22 cellular contexts compared by ENCODE assay signal in the genomic region with DNA sequence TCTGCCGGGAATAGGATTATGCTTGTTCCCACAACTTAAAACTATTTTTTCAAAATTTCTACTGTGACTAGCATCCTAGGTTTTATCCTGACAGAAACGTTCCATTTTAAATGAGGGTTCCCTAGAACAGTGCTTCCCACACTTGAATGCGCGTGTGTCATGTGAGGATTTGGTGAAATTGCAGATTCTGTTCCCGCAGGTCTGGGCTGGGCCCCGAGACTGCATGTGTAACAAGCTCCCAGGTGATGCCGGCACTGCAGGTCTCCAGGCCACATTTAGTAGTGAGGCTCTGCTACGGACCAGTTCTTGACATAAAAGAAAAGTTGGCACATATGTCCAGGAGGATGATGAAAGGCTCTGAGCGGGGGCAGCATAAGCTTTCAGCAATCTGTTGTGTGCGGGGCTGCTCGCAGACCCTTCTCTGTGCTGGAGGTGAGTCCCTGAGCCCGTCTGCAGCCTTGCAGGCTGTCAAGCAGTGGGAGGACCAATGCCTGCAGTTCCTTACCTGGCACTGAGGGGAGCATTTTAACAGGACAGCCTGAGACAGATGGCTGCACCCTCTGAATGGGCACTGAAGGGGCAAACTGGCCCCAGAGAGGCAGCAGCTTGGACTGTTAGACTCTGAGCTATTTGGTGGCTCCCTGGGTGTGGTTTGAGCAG. TPM values are rescaled to one million over a fixed set of nuclear protein-coding genes. Genes with fewer than 3 reads are reported as not detected.
DNase-seq lines count a peak whose midpoint lies in the region; ATAC-seq and TF ChIP-seq lines count a peak whose summit lies in the region.
"Had no signal": no experiment of that assay in that cellular context is flagged by ENCODE, and none has a peak within 500 bp of the region (broad histone marks: within the 10 kb centered on the region; RNA-seq: fewer than 3 reads in every experiment).

No MANE protein-coding gene starts in this region.

- H3K9me3 ChIP-seq in WERI-Rb-1 (ENCODE audit: severe bottlenecking), result no peaks in the 10 kb centered on the region
- no peaks in the 10 kb centered on the region for H3K9me3 ChIP-seq in iPS-20b (ENCODE audit: insufficient read depth, low read depth, low read length)
- H3K9me3 ChIP-seq in osteoblast (ENCODE audit: low read depth, low read length), result no peaks in the 10 kb centered on the region
- H3K9me3 ChIP-seq: Peyer's patch, SJSA1, tibial artery had no signal

- no peak for ATAC-seq in GM19455 (IDR thresholded peaks at IDR 0.05; ENCODE audit: unreplicated experiment)
- ATAC-seq: activated CD8-positive, alpha-beta T cell treated with anti-CD3 and anti-CD28 coated beads, Interleukin-2, amount 10 ng/mL, durations not matched to agents 7 days and 5 days; activated T-cell treated with anti-CD3 and anti-CD28 coated beads, Interleukin-2, amount 50 U/mL, for 4 hours; sciatic nerve had no signal

- H3K27me3 ChIP-seq in WERI-Rb-1 (ENCODE audit: insufficient read depth, low read depth, severe bottlenecking) (no peaks in the 10 kb centered on the region), iPS-20b (ENCODE audit: insufficient read depth, low read length) (no peaks in the 10 kb centered on the region), osteoblast (ENCODE audit: insufficient read depth, low read length) (no peaks in the 10 kb centered on the region)
- H3K27me3 ChIP-seq: Peyer's patch, tibial artery had no signal

- DNase-seq in DMS 273 (lab: John Stamatoyannopoulos, UW; ENCODE audit: unreplicated experiment), result peak; percentile 73
- peak; percentile 62 for DNase-seq in WERI-Rb-1
- peak; percentile 51 for DNase-seq in osteoblast (ENCODE audit: insufficient read length, low spot score, missing footprints)
- no peak for DNase-seq in globus pallidus (ENCODE audit: low spot score)
- DNase-seq in effector CD8-positive, alpha-beta T cell (lab: John Stamatoyannopoulos, UW), result no peak
- no peak for DNase-seq in NCI-H2196 (lab: John Stamatoyannopoulos, UW; ENCODE audit: unreplicated experiment)
- DNase-seq: activated CD4-positive, CD25-positive, alpha-beta regulatory T cell; activated CD8-positive, alpha-beta T cell treated with anti-CD3 and anti-CD28 coated beads, Interleukin-2, amount 10 ng/mL, durations not matched to agents 7 days and 5 days; activated T-cell treated with anti-CD3 and anti-CD28 coated beads, Interleukin-2, amount 50 U/mL, for 4 hours; GOT3; hippocampal formation; midbrain; NCI-H1436; NCI-H2171; occipital lobe; Peyer's patch; stimulated activated naive CD4-positive, alpha-beta T cell; tibial artery had no signal

- no peaks in the 10 kb centered on the region for H3K79me2 ChIP-seq in osteoblast (ENCODE audit: insufficient read depth, low read length)

- H3K4me2 ChIP-seq in osteoblast (ENCODE audit: insufficient read depth, low read length), result no peak overlapping the region

- no peak overlapping the region for H3K4me3 ChIP-seq in WERI-Rb-1 (ENCODE audit: low read depth, low read length)
- peak overlapping the region; percentile 49; the same call in 1 of the 2 replicates for H3K4me3 ChIP-seq in iPS-20b (ENCODE audit: low read length)
- H3K4me3 ChIP-seq in osteoblast (ENCODE audit: insufficient read depth, low read length), result no peak overlapping the region
- H3K4me3 ChIP-seq: Peyer's patch, SJSA1, tibial artery had no signal

- H3K36me3 ChIP-seq in WERI-Rb-1, result no peaks in the 10 kb centered on the region
- no peaks in the 10 kb centered on the region for H3K36me3 ChIP-seq in iPS-20b (ENCODE audit: insufficient read depth, low read depth, low read length)
- H3K36me3 ChIP-seq in osteoblast (ENCODE audit: insufficient read depth, low read length), result no peaks in the 10 kb centered on the region
- H3K36me3 ChIP-seq: Peyer's patch, SJSA1, tibial artery had no signal

- no peaks in the 10 kb centered on the region for H4K20me1 ChIP-seq in osteoblast (ENCODE audit: insufficient read depth, low read length)

- H3K4me1 ChIP-seq in iPS-20b (ENCODE audit: insufficient read depth, low read length) (peaks cover 40% of the 10 kb centered on the region), osteoblast (ENCODE audit: insufficient read depth, low read length) (no peaks in the 10 kb centered on the region)
- H3K4me1 ChIP-seq: SJSA1, tibial artery had no signal

- H3K27ac ChIP-seq in WERI-Rb-1, result peak overlapping the region; percentile 11
- no peak overlapping the region for H3K27ac ChIP-seq in iPS-20b (ENCODE audit: low read length)
- H3K27ac ChIP-seq in osteoblast (ENCODE audit: low read depth, low read length), result no peak overlapping the region
- H3K27ac ChIP-seq: Peyer's patch, SJSA1, tibial artery had no signal

- peak overlapping the region; percentile 24; the same call in 1 of the 2 replicates for H3K9ac ChIP-seq in iPS-20b (ENCODE audit: low read depth, low read length)

- TF ChIP-seq CTCF in WERI-Rb-1 (IDR thresholded peaks at IDR 0.05; ENCODE audit: low read depth, low read length) (no peak), osteoblast (IDR thresholded peaks at IDR 0.05; ENCODE audit: extremely low read depth, low read depth, low read length) (no peak)

- H2AFZ ChIP-seq in osteoblast (ENCODE audit: low read length), result no peak overlapping the region

RNA-seq across cellular contexts. Expression of a gene that starts 24.5 kb away (rescaled TPM):
- 0.29 and 0.36 TPM in 2 replicates for total RNA-seq in osteoblast

Comparison
In these comparisons a context has a peak if more than half of its experiments do, and no peak if none do; other contexts are left out.
1. DNase-seq: peak in DMS 273 (single experiment), WERI-Rb-1 (single experiment) and osteoblast (single experiment); none in globus pallidus (single experiment), effector CD8-positive, alpha-beta T cell (single experiment) and NCI-H2196 (single experiment).